Comparison of ENCODE assay signal across 8 cellular contexts in the genomic region with DNA sequence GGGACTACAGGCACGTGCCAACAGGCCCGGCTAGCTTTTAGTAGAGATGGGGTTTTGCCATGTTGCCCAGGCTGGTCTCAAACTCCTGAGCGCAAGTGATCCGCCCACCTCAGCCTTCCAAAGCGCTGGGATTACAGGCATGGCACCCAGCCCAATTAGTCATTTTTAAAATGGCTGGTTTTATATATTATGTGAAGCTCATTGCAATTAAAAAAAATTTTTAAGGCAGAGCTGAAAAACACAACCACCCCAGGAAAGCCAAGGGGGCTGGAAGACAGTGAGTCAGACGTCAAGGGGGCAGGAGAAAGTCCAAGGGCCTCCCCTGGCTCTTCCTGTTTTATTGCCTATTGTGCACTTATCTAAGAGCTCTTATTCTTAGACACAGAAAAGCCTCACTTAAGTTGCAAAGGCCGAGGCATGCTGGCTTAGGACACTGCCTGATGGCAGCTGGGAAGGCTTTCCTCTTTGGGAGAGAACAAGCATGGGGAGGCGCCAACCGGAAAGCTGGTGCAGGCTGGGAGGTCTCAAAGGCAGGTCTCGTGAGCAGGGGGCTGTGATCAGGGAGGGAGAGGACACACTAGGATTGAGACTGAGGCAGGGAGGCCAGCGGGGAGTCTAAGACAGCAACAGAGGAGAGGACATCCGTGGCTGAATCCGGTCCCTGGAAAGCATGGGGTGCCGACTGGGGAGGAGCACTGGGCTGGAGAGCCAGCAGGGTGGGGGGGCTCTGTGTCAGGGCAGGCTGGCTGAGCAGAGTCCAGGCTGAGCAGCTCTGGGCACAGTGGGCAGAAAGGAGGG. TPM values are rescaled to one million over a fixed set of nuclear protein-coding genes. Genes with fewer than 3 reads are reported as not detected.
A peak's percentile ranks its signal among the peaks of the same experiment; 100 is the strongest.
DNase-seq lines count a peak whose midpoint lies in the region; FAIRE-seq and TF ChIP-seq lines count a peak whose summit lies in the region.

No MANE protein-coding gene starts in this region.

- H2AFZ ChIP-seq in fibroblast of lung (ENCODE audit: low read length) = peak overlapping the region; percentile 66

- no peaks in the 10 kb centered on the region for H4K20me1 ChIP-seq in fibroblast of lung (ENCODE audit: control insufficient read depth, extremely low read depth, insufficient read depth, low read length)

- no peak for TF ChIP-seq CTCF in fibroblast of lung (conservative IDR thresholded peaks at IDR 0.05 in 1 of 2, IDR thresholded peaks at IDR 0.05 in 1 of 2; ENCODE audit: low read depth in 1 of 2, low read length in 2 of 2)

- H3K4me1 ChIP-seq in fibroblast of lung (ENCODE audit: control insufficient read depth, extremely low read depth, insufficient read depth, low read length) = peaks cover 2% of the 10 kb centered on the region

- H3K27me3 ChIP-seq in fibroblast of lung (ENCODE audit: control insufficient read depth, insufficient read depth, low read length) = no peaks in the 10 kb centered on the region

- peak overlapping the region; percentile 47 for H3K27ac ChIP-seq in fibroblast of lung (ENCODE audit: insufficient read depth, low read length)

- no peaks in the 10 kb centered on the region for H3K9me3 ChIP-seq in fibroblast of lung (ENCODE audit: control insufficient read depth, insufficient read depth, low read depth, low read length)

- H3K36me3 ChIP-seq in fibroblast of lung (ENCODE audit: control insufficient read depth, insufficient read depth, low read length) = no peaks in the 10 kb centered on the region

- H3K9ac ChIP-seq in fibroblast of lung (ENCODE audit: insufficient read depth, low read length) = no peak overlapping the region

- H3K4me3 ChIP-seq in fibroblast of lung (replicated peaks in 1 of 4; ENCODE audit: control extremely low read depth in 1 of 4, insufficient read depth in 1 of 4, low read depth in 3 of 4, low read length in 4 of 4) = no peak overlapping the region

- peak; percentile 69 for DNase-seq in ELR (ENCODE audit: low read depth)
- DNase-seq in RCC 7860 (ENCODE audit: low spot score) = peak; percentile 45
- peak; percentile 73 to 84 for DNase-seq in fibroblast of lung (ENCODE audit: low read depth in 2 of 2)
- DNase-seq in pulmonary artery endothelial cell (ENCODE audit: low read depth, low spot score) = peak; percentile 68
- DNase-seq in DMS153 treated with DMSO at 0.1 percent for 48 hours (lab: John Stamatoyannopoulos, UW; ENCODE audit: unreplicated experiment) = no peak
- DNase-seq in SHP77 treated with DMSO at 0.1 percent for 48 hours (lab: John Stamatoyannopoulos, UW) = no peak
- DNase-seq in cortex of kidney (lab: John Stamatoyannopoulos, UW) = no peak
- DNase-seq in OCI-M2 (lab: John Stamatoyannopoulos, UW; ENCODE audit: unreplicated experiment) = no peak

- H3K79me2 ChIP-seq in fibroblast of lung (ENCODE audit: control insufficient read depth, insufficient read depth, low read length) = no peaks in the 10 kb centered on the region

- H3K4me2 ChIP-seq in fibroblast of lung (ENCODE audit: extremely low read depth, insufficient read depth, low read length) = no peak overlapping the region

- peak; percentile 50 for FAIRE-seq in RCC 7860 (lab: Jason Lieb, UNC)

RNA-seq across cellular contexts. Expression of gene OSM, which starts 11.1 kb away (rescaled TPM):
- total RNA-seq in fibroblast of lung = not detected in 2 replicates
- not detected in 2 replicates for polyA plus RNA-seq in fibroblast of lung
- not detected in 2 replicates for polyA plus RNA-seq in fibroblast of lung (2012)
- polyA minus RNA-seq in fibroblast of lung (ENCODE audit: low replicate concordance) = not detected in 2 replicates
- total RNA-seq in pulmonary artery endothelial cell = not detected in 2 replicates

RNA-seq across cellular contexts. Expression of gene CASTOR1, which starts 11.6 kb away (rescaled TPM):
- 5.0 and 5.6 TPM in 2 replicates for total RNA-seq in fibroblast of lung
- 2.7 and 3.4 TPM in 2 replicates for polyA plus RNA-seq in fibroblast of lung
- polyA plus RNA-seq in fibroblast of lung (2012) = 4.5 and 4.7 TPM in 2 replicates
- 4.6 and 5.5 TPM in 2 replicates for polyA minus RNA-seq in fibroblast of lung (ENCODE audit: low replicate concordance)
- 7.9 and 9.5 TPM in 2 replicates for total RNA-seq in pulmonary artery endothelial cell

RNA-seq across cellular contexts. Expression of gene LIF, which starts 31.2 kb away (rescaled TPM):
- total RNA-seq in fibroblast of lung = 3.6 and 11.2 TPM in 2 replicates
- polyA plus RNA-seq in fibroblast of lung = 4.5 and 19.6 TPM in 2 replicates
- 7.1 and 25.1 TPM in 2 replicates for polyA plus RNA-seq in fibroblast of lung (2012)
- 40.6 and 97.7 TPM in 2 replicates for polyA minus RNA-seq in fibroblast of lung (ENCODE audit: low replicate concordance)
- 0.63 and 0.66 TPM in 2 replicates for total RNA-seq in pulmonary artery endothelial cell

RNA-seq across cellular contexts. Expression of gene TBC1D10A, which starts 49.0 kb away (rescaled TPM):
- total RNA-seq in fibroblast of lung (8.5 and 11.7 TPM in 2 replicates), pulmonary artery endothelial cell (6.9 and 9.2 TPM in 2 replicates)
- 9.2 and 10.8 TPM in 2 replicates for polyA plus RNA-seq in fibroblast of lung
- 13.8 and 15.5 TPM in 2 replicates for polyA plus RNA-seq in fibroblast of lung (2012)
- polyA minus RNA-seq in fibroblast of lung (ENCODE audit: low replicate concordance) = 25.0 and 31.5 TPM in 2 replicates

Comparison
In these comparisons a context has a peak if more than half of its experiments do, and no peak if none do; other contexts are left out.
1. DNase-seq: peak in ELR (single experiment), RCC 7860 (single experiment), fibroblast of lung (2 of 2) and pulmonary artery endothelial cell (single experiment); none in DMS153 treated with DMSO at 0.1 percent for 48 hours (single experiment), SHP77 treated with DMSO at 0.1 percent for 48 hours (single experiment), cortex of kidney (single experiment) and OCI-M2 (single experiment).